In genomic region chr3:134074001-134074789, GRCh38 we compare ENCODE assay signal across 24 cellular contexts. TPM values are rescaled to one million over a fixed set of nuclear protein-coding genes. Genes with fewer than 3 reads are reported as not detected.
DNase-seq lines count a peak whose midpoint lies in the region; ATAC-seq, FAIRE-seq and TF ChIP-seq lines count a peak whose summit lies in the region.
"Had no signal": no experiment of that assay in that cellular context is flagged by ENCODE, and none has a peak within 500 bp of the region (broad histone marks: within the 10 kb centered on the region; RNA-seq: fewer than 3 reads in every experiment).

No MANE protein-coding gene starts in this region.

- H3K27me3 ChIP-seq in heart left ventricle (no peaks in the 10 kb centered on the region), spleen (replicated peaks in 1 of 7) (no peaks in the 10 kb centered on the region), upper lobe of right lung (no peaks in the 10 kb centered on the region)
- H3K27me3 ChIP-seq: BE2C had no signal

- peak in 3 of 4 donors; percentile 25 to 44 (median 41) for ATAC-seq in heart left ventricle
- ATAC-seq in left cardiac atrium: no peak
- peak; percentile 15 for ATAC-seq in upper lobe of right lung

- no peak for TF ChIP-seq POLR2A in heart left ventricle (IDR thresholded peaks at IDR 0.05)
- TF ChIP-seq POLR2A in spleen (IDR thresholded peaks at IDR 0.05): no peak
- TF ChIP-seq POLR2A in erythroblast (IDR thresholded peaks at IDR 0.05; ENCODE audit: low read length): no peak

- intact Hi-C loops in heart left ventricle (cut with DNase I): no loop called here
- intact Hi-C loops in left cardiac atrium (cut with DNase I): no loop called here
- intact Hi-C loops in kidney (cut with DNase I): no loop called here
- intact Hi-C loops in spleen (cut with DNase I; ENCODE audit: low total_unique reads): no loop called here
- intact Hi-C loops in upper lobe of right lung (cut with DNase I): no loop called here

- no peak for TF ChIP-seq CTCF in heart left ventricle (IDR thresholded peaks at IDR 0.05)
- no peak for TF ChIP-seq CTCF in kidney (IDR thresholded peaks at IDR 0.05; ENCODE audit: borderline replicate concordance, extremely low read depth, insufficient read depth)
- TF ChIP-seq CTCF in spleen (IDR thresholded peaks at IDR 0.05 in 8 of 11, conservative IDR thresholded peaks at IDR 0.05 in 3 of 11): no peak
- no peak for TF ChIP-seq CTCF in upper lobe of right lung (IDR thresholded peaks at IDR 0.05)

- H3K4me1 ChIP-seq in heart left ventricle (peaks cover 0 to 11% (median 2%) of the 10 kb centered on the region in 12 donors), kidney (ENCODE audit: control insufficient read depth in 1 of 2, insufficient read depth in 1 of 2, low read depth in 1 of 2, low read length in 2 of 2) (peaks cover 0 to 3% of the 10 kb centered on the region in 2 donors), spleen (no peaks in the 10 kb centered on the region), upper lobe of right lung (no peaks in the 10 kb centered on the region)
- H3K4me1 ChIP-seq: BE2C had no signal

- H3K27ac ChIP-seq in heart left ventricle (peak overlapping the region in 1 of 12 donors; percentile 29), kidney (ENCODE audit: low read depth in 2 of 2, low read length in 2 of 2) (no peak overlapping the region), spleen (no peak overlapping the region), upper lobe of right lung (no peak overlapping the region)

- DNase-seq in heart left ventricle (no peak), left cardiac atrium (no peak), kidney (peak; percentile 38), spleen (peak; percentile 41), upper lobe of right lung (no peak), erythroblast (lab: John Stamatoyannopoulos, UW) (no peak), cortex of kidney (lab: John Stamatoyannopoulos, UW) (no peak)
- DNase-seq in activated naive CD4-positive, alpha-beta T cell treated with Interleukin-2 at 50 U/mL for 16 hours: no peak
- DNase-seq: BE2C; CD4-positive, CD25-positive, alpha-beta regulatory T cell; COR-L47; DMS153; GF-D8; H9; KG1; MV-4-11; NCI-H1417; NCI-H187; NCI-H2107; NCI-H510A treated with DMSO at 0.1 percent for 48 hours; NCI-H82; OCI-M1 had no signal

- H3K4me3 ChIP-seq in heart left ventricle: no peak overlapping the region
- no peak overlapping the region for H3K4me3 ChIP-seq in kidney (ENCODE audit: low read length in 2 of 2)
- no peak overlapping the region for H3K4me3 ChIP-seq in spleen
- H3K4me3 ChIP-seq in upper lobe of right lung: no peak overlapping the region

- no peaks in the 10 kb centered on the region for H3K36me3 ChIP-seq in heart left ventricle
- H3K36me3 ChIP-seq in kidney (ENCODE audit: control insufficient read depth in 1 of 2, insufficient read depth in 2 of 2, low read length in 2 of 2): no peaks in the 10 kb centered on the region
- no peaks in the 10 kb centered on the region for H3K36me3 ChIP-seq in spleen
- no peaks in the 10 kb centered on the region for H3K36me3 ChIP-seq in upper lobe of right lung
- H3K36me3 ChIP-seq: BE2C had no signal

- no peak for FAIRE-seq in kidney (lab: Jason Lieb, UNC)
- FAIRE-seq: A204.1 had no signal

- H3K9me3 ChIP-seq in heart left ventricle (peaks cover 0 to 1% (median 0%) of the 10 kb centered on the region in 12 donors), kidney (ENCODE audit: control insufficient read depth in 1 of 2, low read length in 2 of 2) (no peaks in the 10 kb centered on the region), spleen (no peaks in the 10 kb centered on the region), upper lobe of right lung (no peaks in the 10 kb centered on the region)
- H3K9me3 ChIP-seq: BE2C had no signal

- 74 to 86% (median 76%) methylated on average over 10 of the region's 10 CpGs for WGBS in heart left ventricle, 4 donors
- 75 to 85% (median 79%) methylated on average over 7 to 10 of the region's 10 CpGs for WGBS in spleen, 5 donors

- H3K9ac ChIP-seq in kidney (ENCODE audit: low read length in 2 of 2): no peak overlapping the region

RNA-seq across cellular contexts. Expression of gene SLCO2A1, which starts 44.5 kb away (rescaled TPM):
- total RNA-seq in heart left ventricle: 10 to 100 TPM in 6 of 9 donors, 1 to 10 TPM in 3; 2.8 to 28.4 (median 13.9) TPM
- 10 to 100 TPM in 1 of 2 donors, 1 to 10 TPM in 1; 8.3 to 13.9 TPM for polyA plus RNA-seq in heart left ventricle
- total RNA-seq in left cardiac atrium: 10 to 100 TPM; 15.4 to 67.6 TPM
- total RNA-seq in kidney: 169 TPM
- polyA plus RNA-seq in kidney (ENCODE audit: insufficient read depth, low read depth, low replicate concordance): 27.2 TPM
- 100 to 1,000 TPM in 1 of 7 donors, 10 to 100 TPM in 6; 18.2 to 118 (median 46.4) TPM for total RNA-seq in spleen
- 1 to 10 TPM; 4.8 to 6.7 (median 5.4) TPM for polyA plus RNA-seq in spleen
- 234 TPM for total RNA-seq in upper lobe of right lung
- total RNA-seq: CD4-positive, CD25-positive, alpha-beta regulatory T cell; HT-29 had no signal
- polyA plus RNA-seq: CD4-positive, CD25-positive, alpha-beta regulatory T cell had no signal

Comparison
In these comparisons a context has a peak if more than half of its experiments do, and no peak if none do; other contexts are left out.
1. ATAC-seq: peak in heart left ventricle (3 of 4) and upper lobe of right lung (single experiment); none in left cardiac atrium (0 of 2).
2. DNase-seq: peak in kidney (single experiment) and spleen (single experiment); none in heart left ventricle (0 of 5), left cardiac atrium (single experiment), upper lobe of right lung (single experiment), erythroblast (0 of 2), cortex of kidney (single experiment) and activated naive CD4-positive, alpha-beta T cell treated with Interleukin-2 at 50 U/mL for 16 hours (single experiment).